In the genomic region with DNA sequence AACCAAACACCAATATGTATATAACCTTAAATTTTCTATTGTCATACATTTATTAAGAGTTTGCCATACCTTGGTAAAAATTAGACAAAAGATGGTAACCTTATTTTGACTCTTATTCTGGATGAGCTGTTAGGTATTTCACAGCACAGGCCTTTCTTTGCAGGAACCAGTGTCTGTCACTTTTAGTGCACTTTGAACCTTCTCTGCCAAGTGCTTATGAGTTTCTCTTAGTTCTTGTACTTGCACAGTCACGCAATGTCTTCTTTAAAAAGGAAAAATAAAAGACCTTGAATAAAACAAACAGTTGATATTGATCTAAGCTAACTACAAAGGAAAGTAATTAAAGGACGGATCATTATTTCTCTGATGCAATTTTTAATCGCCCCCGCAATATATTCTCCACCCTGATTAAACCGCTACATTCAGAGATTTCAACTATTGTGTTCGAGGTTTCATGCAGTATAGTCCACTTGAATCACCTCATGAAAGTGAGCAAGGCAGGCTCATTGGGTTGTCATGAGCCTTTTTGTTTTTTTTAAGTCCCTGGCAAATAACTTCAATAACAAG, we compare ENCODE assay signal across 24 cellular contexts.
"Had no signal": no experiment of that assay in that cellular context is flagged by ENCODE, and none has a peak within 500 bp of the region (broad histone marks: within the 10 kb centered on the region; RNA-seq: fewer than 3 reads in every experiment).

No MANE protein-coding gene starts in this region.

- DNase-seq: activated CD4-positive, alpha-beta T cell treated with anti-CD3 and anti-CD28 coated beads, Interleukin-2, amount 50 U/mL, for 1 hour; activated CD4-positive, CD25-positive, alpha-beta regulatory T cell treated with anti-CD3 and anti-CD28 coated beads, Interleukin-2, amount 50 U/mL, for 72 hours; activated CD8-positive, alpha-beta T cell treated with anti-CD3 and anti-CD28 coated beads for 36 hours; activated gamma-delta T cell treated with Interleukin-2 at 50 U/mL for 16 hours; activated naive CD8-positive, alpha-beta T cell treated with anti-CD3 and anti-CD28 coated beads, Interleukin-2, amount 50 U/mL, for 24 hours; activated T-cell treated with anti-CD3 and anti-CD28 coated beads, Interleukin-2, amount 50 U/mL, for 4 hours; amygdala; caudate nucleus; endodermal cell; esophagus squamous epithelium; foreskin melanocyte; heart right ventricle; left ventricle myocardium superior; nephron progenitor cell; retina; stimulated activated CD4-positive, alpha-beta T cell treated with anti-CD3 and anti-CD28 coated beads, Interleukin-4, amount 100 ng/mL, for 24 hours; T-helper 9 cell; uterus; WERI-Rb-1 had no signal

- ATAC-seq: activated CD8-positive, alpha-beta T cell treated with anti-CD3 and anti-CD28 coated beads for 36 hours; activated naive CD8-positive, alpha-beta T cell treated with anti-CD3 and anti-CD28 coated beads, Interleukin-2, amount 50 U/mL, for 24 hours; activated T-cell treated with anti-CD3 and anti-CD28 coated beads, Interleukin-2, amount 50 U/mL, for 4 hours; activated T-helper 17 cell treated with anti-CD3 and anti-CD28 coated beads, Interleukin-2, amount 50 U/mL, for 72 hours; heart right ventricle; left ventricle myocardium superior; sciatic nerve; stimulated activated effector memory CD8-positive, alpha-beta T cell treated with anti-CD3 and anti-CD28 coated beads, Interleukin-12 subunit alpha, Interleukin-12 subunit beta, amount 100 ng/mL, for 72 hours had no signal

- H3K9me3 ChIP-seq: esophagus squamous epithelium, heart right ventricle, neutrophil, uterus had no signal

- H3K4me1 ChIP-seq: esophagus squamous epithelium, heart right ventricle, uterus had no signal

- H3K27me3 ChIP-seq: esophagus squamous epithelium, heart right ventricle, neutrophil, uterus had no signal

- H3K27ac ChIP-seq: esophagus squamous epithelium, heart right ventricle, neutrophil, uterus, WERI-Rb-1 had no signal

- H3K36me3 ChIP-seq: esophagus squamous epithelium, heart right ventricle, neutrophil, uterus, WERI-Rb-1 had no signal

- H3K4me3 ChIP-seq: esophagus squamous epithelium, heart right ventricle, skin epidermis, uterus had no signal
